26 cellular contexts compared by ENCODE assay signal in the genomic region with DNA sequence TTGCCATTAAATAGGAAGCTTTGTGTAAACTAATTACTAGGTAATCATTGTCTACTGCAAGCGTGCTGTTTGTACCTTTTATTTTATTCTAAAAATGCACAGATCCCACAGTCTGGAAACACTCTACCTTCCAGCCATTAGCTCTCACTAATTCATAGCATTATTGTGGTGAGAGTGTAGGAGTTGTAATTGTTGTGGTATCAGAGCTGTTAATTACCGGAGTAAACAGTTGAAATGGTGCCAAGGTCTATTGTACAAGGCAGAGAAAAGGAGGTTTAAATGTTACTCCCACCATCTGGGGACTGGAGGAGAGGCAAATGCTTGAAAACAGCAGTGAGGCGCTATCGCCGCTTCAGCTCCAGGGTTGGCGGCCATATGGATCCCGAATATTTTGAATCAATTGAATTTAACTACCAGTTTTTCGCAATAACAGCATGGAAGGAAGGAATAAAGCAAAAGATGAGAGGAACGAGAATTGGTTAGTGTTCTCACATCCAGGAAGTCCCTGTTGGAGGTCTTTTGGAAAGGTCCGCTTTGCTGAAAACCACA.
DNase-seq lines count a peak whose midpoint lies in the region; ATAC-seq and TF ChIP-seq lines count a peak whose summit lies in the region.
"Had no signal": no experiment of that assay in that cellular context is flagged by ENCODE, and none has a peak within 500 bp of the region (broad histone marks: within the 10 kb centered on the region; RNA-seq: fewer than 3 reads in every experiment).

No MANE protein-coding gene starts in this region.

- peaks cover 21% of the 10 kb centered on the region for H3K4me1 ChIP-seq in HEK293 (ENCODE audit: control insufficient read depth, insufficient read depth, low read length)
- H3K4me1 ChIP-seq: right atrium auricular region had no signal

- H3K27ac ChIP-seq in HEK293 (ENCODE audit: extremely low read depth, low read depth, low read length) (no peak overlapping the region), RWPE1 (no peak overlapping the region)
- H3K27ac ChIP-seq: right atrium auricular region had no signal

- DNase-seq in D341Med (ENCODE audit: low spot score) (peak; percentile 73), NCI-H2171 (lab: John Stamatoyannopoulos, UW) (peak; percentile 58), cerebellar cortex (ENCODE audit: low spot score) (peak; percentile 58), RWPE1 (ENCODE audit: low spot score) (no peak), SIG-M5 treated with dmso at 0.1 percent for 504 hours (lab: John Stamatoyannopoulos, UW; ENCODE audit: unreplicated experiment) (no peak)
- DNase-seq: activated CD4-positive, alpha-beta T cell treated with anti-CD3 and anti-CD28 coated beads for 36 hours; activated T-cell treated with anti-CD3 and anti-CD28 coated beads, Interleukin-2, amount 50 U/mL, for 72 hours; anterior cingulate cortex; caudate nucleus; dermis blood vessel endothelial cell; DMS79; Kasumi-1; mammary epithelial cell; NCI-H1048; NCI-H526; occipital lobe; PC-3; SHP77 treated with DMSO at 0.1 percent for 48 hours; stimulated activated CD4-positive, alpha-beta T cell treated with anti-CD3 and anti-CD28 coated beads, Interleukin-12 subunit alpha, Interleukin-12 subunit beta, amount 100 ng/mL, for 4 hours; stimulated activated CD4-positive, alpha-beta T cell treated with anti-CD3 and anti-CD28 coated beads, Interleukin-4, amount 100 ng/mL, for 4 hours; stimulated activated naive CD8-positive, alpha-beta T cell treated with anti-CD3 and anti-CD28 coated beads, Interleukin-15, Interleukin-2, amounts not matched to agents 100 U/mL and 50 U/mL, for 24 hours; T-helper 1 cell had no signal

- ATAC-seq in GM18519 (IDR thresholded peaks at IDR 0.05; ENCODE audit: low FRiP score, unreplicated experiment) (no peak), HG02571 (IDR thresholded peaks at IDR 0.05; ENCODE audit: unreplicated experiment) (no peak)
- ATAC-seq: activated CD4-positive, alpha-beta T cell treated with anti-CD3 and anti-CD28 coated beads for 36 hours; activated T-cell treated with anti-CD3 and anti-CD28 coated beads, Interleukin-2, amount 50 U/mL, for 72 hours; PC-3; stimulated activated naive CD8-positive, alpha-beta T cell treated with anti-CD3 and anti-CD28 coated beads, Interleukin-15, Interleukin-2, amounts not matched to agents 100 U/mL and 50 U/mL, for 24 hours had no signal

- H3K4me3 ChIP-seq in HEK293 (ENCODE audit: low read depth, low read length) = no peak overlapping the region
- H3K4me3 ChIP-seq: right atrium auricular region had no signal

- no peaks in the 10 kb centered on the region for H3K36me3 ChIP-seq in HEK293 (ENCODE audit: control insufficient read depth in 2 of 2, insufficient read depth in 1 of 2, low read length in 2 of 2)
- H3K36me3 ChIP-seq: right atrium auricular region had no signal

- POLR2A ChIA-PET in HEK293 (lab: Yijun Ruan, JAX) = no interaction called here
- POLR2A ChIA-PET in RWPE1 (lab: Yijun Ruan, JAX; ENCODE audit: low non-redundant PET) = no interaction called here

- no peaks in the 10 kb centered on the region for H3K9me3 ChIP-seq in HEK293 (ENCODE audit: control insufficient read depth, insufficient read depth, low read depth, low read length)
- H3K9me3 ChIP-seq: right atrium auricular region had no signal

- TF ChIP-seq CTCF in HEK293 (tag by site-specific recombination; IDR thresholded peaks at IDR 0.05) (no peak), RWPE1 (conservative IDR thresholded peaks at IDR 0.05; ENCODE audit: low read depth) (no peak)

- CTCF ChIA-PET in HEK293 (lab: Yijun Ruan, JAX) = interaction anchor here (1.4 to 1.7 kb wide), 2 partner anchors 25 to 49 kb away, joined by 3 to 4 read pairs; no protein-coding TSS in a partner anchor
- CTCF ChIA-PET in RWPE1 (lab: Yijun Ruan, JAX) = interaction anchor here (1.3 kb wide), 1 partner anchor 26 kb away, joined by 6 read pairs; no protein-coding TSS in a partner anchor

TF ChIP-seq in HEK293, 187 proteins besides CTCF, POLR2A, EP300 and RAD21:
- TF ChIP-seq ZNF184 (tag by site-specific recombination; IDR thresholded peaks at IDR 0.05) (no peak), ZFHX2 (tag by site-specific recombination; conservative IDR thresholded peaks at IDR 0.05) (peak; percentile 56)

Comparison
In these comparisons a context has a peak if more than half of its experiments do, and no peak if none do; other contexts are left out.
1. DNase-seq: peak in D341Med (single experiment), NCI-H2171 (single experiment) and cerebellar cortex (single experiment); none in RWPE1 (single experiment) and SIG-M5 treated with dmso at 0.1 percent for 504 hours (single experiment).